Comparison of ENCODE assay signal across 9 cellular contexts in the genomic region with DNA sequence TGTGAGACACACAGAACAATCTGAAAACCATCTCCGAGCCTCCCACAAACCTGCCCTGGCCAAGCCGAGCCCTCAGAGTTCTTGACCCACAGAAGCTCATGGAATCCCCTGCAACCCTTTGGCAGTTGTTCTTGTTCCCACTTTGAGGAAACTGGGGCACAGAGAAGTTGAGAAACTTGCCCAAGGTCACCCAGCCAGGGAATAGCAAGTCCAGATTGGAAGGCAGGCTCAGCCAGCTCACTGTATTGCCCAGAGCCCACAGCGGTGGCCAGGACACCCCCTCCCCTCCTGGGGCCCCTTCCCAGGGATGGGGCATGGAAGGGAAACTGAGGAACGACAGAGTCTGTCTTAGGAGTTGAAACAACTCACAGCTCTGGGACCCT. TPM values are rescaled to one million over a fixed set of nuclear protein-coding genes. Genes with fewer than 3 reads are reported as not detected.
A peak's percentile ranks its signal among the peaks of the same experiment; 100 is the strongest.
DNase-seq lines count a peak whose midpoint lies in the region; ATAC-seq, FAIRE-seq and TF ChIP-seq lines count a peak whose summit lies in the region.
"Had no signal": no experiment of that assay in that cellular context is flagged by ENCODE, and none has a peak within 500 bp of the region (broad histone marks: within the 10 kb centered on the region; RNA-seq: fewer than 3 reads in every experiment).

No MANE protein-coding gene starts in this region.

- TF ChIP-seq CTCF in kidney (IDR thresholded peaks at IDR 0.05; ENCODE audit: borderline replicate concordance, extremely low read depth, insufficient read depth) = no peak

- no peak overlapping the region for H3K27ac Mint-ChIP-seq in activated naive CD8-positive, alpha-beta T cell
- peak overlapping the region; percentile 94 for H3K27ac Mint-ChIP-seq in stimulated activated effector memory CD8-positive, alpha-beta T cell treated with anti-CD3 and anti-CD28 coated beads, Interleukin-12 subunit alpha, Interleukin-12 subunit beta, amount 100 ng/mL, for 72 hours

- H3K9me3 ChIP-seq in kidney (ENCODE audit: control insufficient read depth in 1 of 2, low read length in 2 of 2) = no peaks in the 10 kb centered on the region

- no peak overlapping the region for H3K4me3 ChIP-seq in H7 (ENCODE audit: insufficient read depth, low read depth, low read length)
- H3K4me3 ChIP-seq in kidney (ENCODE audit: low read length in 2 of 2) = peak overlapping the region in 1 of 2 donors; percentile 71

- DNase-seq in H7 (peak; percentile 10), kidney (no peak), NAMALWA (ENCODE audit: low spot score) (no peak), DMS153 treated with DMSO at 0.1 percent for 48 hours (lab: John Stamatoyannopoulos, UW; ENCODE audit: unreplicated experiment) (no peak)
- DNase-seq in stimulated activated effector memory CD8-positive, alpha-beta T cell treated with anti-CD3 and anti-CD28 coated beads, Interleukin-12 subunit alpha, Interleukin-12 subunit beta, amount 100 ng/mL, for 72 hours (ENCODE audit: low spot score in 2 of 2) = no peak
- no peak for DNase-seq in NK-92 treated with Interleukin-12 subunit alpha and Interleukin-12 subunit beta, amount 100 ng/mL, for 24 hours (lab: John Stamatoyannopoulos, UW)
- no peak for DNase-seq in stimulated activated naive CD4-positive, alpha-beta T cell (lab: John Stamatoyannopoulos, UW)

- H3K36me3 ChIP-seq in H7 (replicated peaks; ENCODE audit: control insufficient read depth, insufficient read depth, low read length) (peaks cover 3% of the 10 kb centered on the region), kidney (ENCODE audit: control insufficient read depth in 1 of 2, insufficient read depth in 2 of 2, low read length in 2 of 2) (no peaks in the 10 kb centered on the region)

- H3K27me3 ChIP-seq in H7 (ENCODE audit: control insufficient read depth, insufficient read depth, low read length) = no peaks in the 10 kb centered on the region

- ATAC-seq in stimulated activated effector memory CD8-positive, alpha-beta T cell treated with anti-CD3 and anti-CD28 coated beads, Interleukin-12 subunit alpha, Interleukin-12 subunit beta, amount 100 ng/mL, for 72 hours = no peak

- peaks cover 13 to 16% of the 10 kb centered on the region in 2 donors for H3K4me1 ChIP-seq in kidney (ENCODE audit: control insufficient read depth in 1 of 2, insufficient read depth in 1 of 2, low read depth in 1 of 2, low read length in 2 of 2)

- no peaks in the 10 kb centered on the region for H3K27me3 Mint-ChIP-seq in activated naive CD8-positive, alpha-beta T cell

- no peak for FAIRE-seq in kidney (lab: Jason Lieb, UNC)

- peak overlapping the region; percentile 22 to 40 for H3K9ac ChIP-seq in kidney (ENCODE audit: low read length in 2 of 2)

- H3K4me1 Mint-ChIP-seq in activated naive CD8-positive, alpha-beta T cell (ENCODE audit: low read depth) = peaks cover 22% of the 10 kb centered on the region
- H3K4me1 Mint-ChIP-seq in stimulated activated effector memory CD8-positive, alpha-beta T cell treated with anti-CD3 and anti-CD28 coated beads, Interleukin-12 subunit alpha, Interleukin-12 subunit beta, amount 100 ng/mL, for 72 hours = peaks cover 35% of the 10 kb centered on the region

- H3K36me3 Mint-ChIP-seq in activated naive CD8-positive, alpha-beta T cell = no peaks in the 10 kb centered on the region
- peaks cover 4% of the 10 kb centered on the region for H3K36me3 Mint-ChIP-seq in stimulated activated effector memory CD8-positive, alpha-beta T cell treated with anti-CD3 and anti-CD28 coated beads, Interleukin-12 subunit alpha, Interleukin-12 subunit beta, amount 100 ng/mL, for 72 hours

- peak overlapping the region; percentile 53 to 59 for H3K27ac ChIP-seq in kidney (ENCODE audit: low read depth in 2 of 2, low read length in 2 of 2)

- intact Hi-C loops in kidney (cut with DNase I) = no loop called here

- no peaks in the 10 kb centered on the region for H3K9me3 Mint-ChIP-seq in activated naive CD8-positive, alpha-beta T cell (ENCODE audit: low read depth)
- H3K9me3 Mint-ChIP-seq in stimulated activated effector memory CD8-positive, alpha-beta T cell treated with anti-CD3 and anti-CD28 coated beads, Interleukin-12 subunit alpha, Interleukin-12 subunit beta, amount 100 ng/mL, for 72 hours = no peaks in the 10 kb centered on the region
- H3K9me3 Mint-ChIP-seq: activated naive CD4-positive, alpha-beta T cell treated with anti-CD3 and anti-CD28 coated beads for 36 hours had no signal

- peak overlapping the region; percentile 85 for H3K4me3 Mint-ChIP-seq in activated naive CD8-positive, alpha-beta T cell
- peak overlapping the region; percentile 99 for H3K4me3 Mint-ChIP-seq in stimulated activated effector memory CD8-positive, alpha-beta T cell treated with anti-CD3 and anti-CD28 coated beads, Interleukin-12 subunit alpha, Interleukin-12 subunit beta, amount 100 ng/mL, for 72 hours

RNA-seq across cellular contexts. Expression of a gene that starts 1.8 kb away (rescaled TPM):
- total RNA-seq in H7 (2014; rRNA removed; shearing (Covaris generic)) = 18.3 and 21.5 TPM in 2 replicates
- 13.7 TPM for total RNA-seq in kidney
- 1.4 TPM for polyA plus RNA-seq in kidney (ENCODE audit: insufficient read depth, low read depth, low replicate concordance)

RNA-seq across cellular contexts. Expression of a gene that starts 22.8 kb away (rescaled TPM):
- total RNA-seq in H7 (2014; rRNA removed; shearing (Covaris generic)) = 91.5 and 120 TPM in 2 replicates
- total RNA-seq in kidney = 62.7 TPM
- 264 TPM for polyA plus RNA-seq in kidney (ENCODE audit: insufficient read depth, low read depth, low replicate concordance)

RNA-seq across cellular contexts. Expression of a gene that starts 32.7 kb away (rescaled TPM):
- 51.3 and 54.9 TPM in 2 replicates for total RNA-seq in H7 (2014; rRNA removed; shearing (Covaris generic))
- 46.5 TPM for total RNA-seq in kidney
- 18.8 TPM for polyA plus RNA-seq in kidney (ENCODE audit: insufficient read depth, low read depth, low replicate concordance)
